ENCODE assay signal across 20 cellular contexts in genomic region chr17:80002690-80003490, GRCh38. TPM values are rescaled to one million over a fixed set of nuclear protein-coding genes. Genes with fewer than 3 reads are reported as not detected.
A peak's percentile ranks its signal among the peaks of the same experiment; 100 is the strongest.
DNase-seq lines count a peak whose midpoint lies in the region; ATAC-seq, FAIRE-seq and TF ChIP-seq lines count a peak whose summit lies in the region.
"Had no signal": no experiment of that assay in that cellular context is flagged by ENCODE, and none has a peak within 500 bp of the region (broad histone marks: within the 10 kb centered on the region; RNA-seq: fewer than 3 reads in every experiment).

No MANE protein-coding gene starts in this region.

- TF ChIP-seq RAD21 in Ishikawa (IDR thresholded peaks at IDR 0.05; ENCODE audit: low read depth) (no peak), HepG2 (CRISPR knock-in tag; IDR thresholded peaks at IDR 0.05) (no peak)

- H3K4me2 ChIP-seq in HepG2 (ENCODE audit: low read depth, low read length) (no peak overlapping the region), OCI-LY7 (ENCODE audit: low read length) (no peak overlapping the region)

- intact Hi-C loops in HepG2 (cut with micrococcal nuclease; ENCODE audit: unreplicated experiment), result no loop called here
- intact Hi-C loops in stomach (cut with DNase I; ENCODE audit: low total_unique reads), result no loop called here
- intact Hi-C loops in OCI-LY7 (cut with micrococcal nuclease; ENCODE audit: unreplicated experiment), result no loop called here

- H4K20me1 ChIP-seq in HepG2 (ENCODE audit: insufficient read depth, low read length), result no peaks in the 10 kb centered on the region
- H4K20me1 ChIP-seq in OCI-LY7 (ENCODE audit: insufficient read depth, low read length), result no peaks in the 10 kb centered on the region

- TF ChIP-seq POLR2A in HepG2 (IDR thresholded peaks at IDR 0.05; ENCODE audit: insufficient read depth in 1 of 2, low read depth in 2 of 2, low read length in 2 of 2) (no peak), stomach (IDR thresholded peaks at IDR 0.05) (no peak)

- H3K4me1 ChIP-seq in HEK293 (ENCODE audit: control insufficient read depth, insufficient read depth, low read length), result no peaks in the 10 kb centered on the region
- H3K4me1 ChIP-seq in HepG2 (ENCODE audit: insufficient read depth, low read length), result peaks cover 41% of the 10 kb centered on the region
- H3K4me1 ChIP-seq in stomach, result peaks cover 8 to 30% (median 23%) of the 10 kb centered on the region in 4 donors
- no peaks in the 10 kb centered on the region for H3K4me1 ChIP-seq in OCI-LY7 (ENCODE audit: insufficient read depth, low read length, poor library complexity, severe bottlenecking)
- H3K4me1 ChIP-seq: SJCRH30 had no signal

- CTCF ChIA-PET in HEK293 (lab: Yijun Ruan, JAX) (interaction anchor here (5.1 kb wide), 1 partner anchor 8 kb away, joined by 41 read pairs; no protein-coding TSS in a partner anchor), HepG2 (lab: Yijun Ruan, JAX; ENCODE audit: low intra/inter-chr PET ratio, low total read pairs) (no interaction called here), OCI-LY7 (lab: Charles Lee; ENCODE audit: unreplicated experiment) (no interaction called here)

- no peaks in the 10 kb centered on the region for H3K9me2 ChIP-seq in OCI-LY7 (ENCODE audit: insufficient read depth, low read length)

- ATAC-seq in HepG2 (no peak), HG03520 (IDR thresholded peaks at IDR 0.05; ENCODE audit: unreplicated experiment) (no peak)
- ATAC-seq: K562 had no signal

- H3K4me3 ChIP-seq in HEK293 (ENCODE audit: low read depth, low read length) (no peak overlapping the region), HepG2 (replicated peaks in 1 of 3; ENCODE audit: insufficient read depth in 1 of 3, low read depth in 2 of 3, low read length in 3 of 3) (no peak overlapping the region), stomach (no peak overlapping the region), OCI-LY7 (ENCODE audit: low read depth, low read length, poor library complexity, severe bottlenecking) (no peak overlapping the region)
- H3K4me3 ChIP-seq: K562, SJCRH30 had no signal

- WGBS in HepG2 (ENCODE audit: low lambda C conversion rate), result 86% methylated on average over 29 of the region's 30 CpGs
- WGBS in stomach, 5 donors, result 60 to 87% (median 74%) methylated on average over 29 to 30 of the region's 30 CpGs

- POLR2A ChIA-PET in HEK293 (lab: Yijun Ruan, JAX) (no interaction called here), HepG2 (lab: Yijun Ruan, JAX) (interaction anchor here (1.0 to 8.5 kb wide), 3 partner anchors 9 to 164 kb away, joined by 3 to 111 read pairs (median 3); partner anchors contain the start of genes CBX4 and GAA), OCI-LY7 (lab: Charles Lee) (no interaction called here)

- BruUV-seq in HepG2 (replicated peaks; lab: Mats Ljungman, UMichigan), result no TSS peak
- no TSS peak for BruUV-seq in OCI-LY7 (replicated peaks; lab: Mats Ljungman, UMichigan)

- H3K27ac ChIP-seq in HEK293 (ENCODE audit: extremely low read depth, low read depth, low read length) (no peak overlapping the region), HepG2 (ENCODE audit: extremely low read length, insufficient read depth, low read length) (peak overlapping the region; percentile 12), stomach (no peak overlapping the region), OCI-LY7 (ENCODE audit: low read depth, low read length, poor library complexity, severe bottlenecking) (no peak overlapping the region)
- H3K27ac ChIP-seq: SJCRH30 had no signal

- in situ Hi-C loops in HepG2 (cut with HindIII; ENCODE audit: extremely low pct_ligation_motif_present, low pct_unique_long_range_greater_than_20kb), result no loop called here

- H3K9me3 ChIP-seq in HEK293 (ENCODE audit: control insufficient read depth, insufficient read depth, low read depth, low read length) (no peaks in the 10 kb centered on the region), HepG2 (ENCODE audit: low read length) (no peaks in the 10 kb centered on the region), stomach (no peaks in the 10 kb centered on the region), OCI-LY7 (ENCODE audit: low read length) (no peaks in the 10 kb centered on the region)
- H3K9me3 ChIP-seq: SJCRH30 had no signal

- no peaks in the 10 kb centered on the region for H3K27me3 ChIP-seq in HepG2 (ENCODE audit: control insufficient read depth in 1 of 2, insufficient read depth in 2 of 2, low read length in 2 of 2)
- H3K27me3 ChIP-seq in stomach, result no peaks in the 10 kb centered on the region
- H3K27me3 ChIP-seq: SJCRH30 had no signal

- TF ChIP-seq CTCF in HEK293 (tag by site-specific recombination; IDR thresholded peaks at IDR 0.05) (no peak), HepG2 (CRISPR knock-in tag; IDR thresholded peaks at IDR 0.05) (0 out of 2 replicates have a peak, but pooled peaks have one; percentile 7), stomach (IDR thresholded peaks at IDR 0.05) (no peak), OCI-LY7 (conservative IDR thresholded peaks at IDR 0.05; ENCODE audit: low read length) (no peak)

- FAIRE-seq in HepG2 (lab: Jason Lieb, UNC), result no peak
- FAIRE-seq: K562 had no signal

- peak overlapping the region; percentile 14; the same call in 1 of the 2 replicates for H3K9ac ChIP-seq in HepG2 (ENCODE audit: insufficient read depth, low read depth, low read length)

- H2AFZ ChIP-seq in HepG2 (ENCODE audit: low read length) (no peak overlapping the region), OCI-LY7 (ENCODE audit: low read length) (no peak overlapping the region)

- DNase-seq in HepG2 (ENCODE audit: low spot score), result no peak
- DNase-seq in stomach, result peak; percentile 50
- no peak for DNase-seq in GM19238 (ENCODE audit: insufficient read length, low spot score)
- DNase-seq in OCI-LY7 (ENCODE audit: low spot score), result no peak
- DNase-seq: COR-L47; DMS53; MV-4-11; NCI-H1417; NCI-H2029; NCI-H2171; NCI-H446; NCI-H69; NK-92 treated with Interleukin-12 subunit alpha and Interleukin-12 subunit beta, amount 100 ng/mL, for 24 hours; OCI-M1; RPMI8226; SJCRH30 had no signal

- H3K79me2 ChIP-seq in HepG2 (ENCODE audit: insufficient read depth, low read length) (no peaks in the 10 kb centered on the region), OCI-LY7 (ENCODE audit: insufficient read depth, low read depth, low read length) (no peaks in the 10 kb centered on the region)

- H3K36me3 ChIP-seq in HEK293 (ENCODE audit: control insufficient read depth in 2 of 2, insufficient read depth in 1 of 2, low read length in 2 of 2), result peaks cover 0 to 5% of the 10 kb centered on the region in 2 experiments; a peak in 2 of 3 replicates
- no peaks in the 10 kb centered on the region; a peak in 1 of 5 replicates for H3K36me3 ChIP-seq in HepG2 (replicated peaks in 1 of 2; ENCODE audit: control insufficient read depth in 1 of 2, insufficient read depth in 2 of 2, low read length in 2 of 2)
- H3K36me3 ChIP-seq in stomach, result peaks cover 0 to 29% (median 21%) of the 10 kb centered on the region in 4 donors
- H3K36me3 ChIP-seq in OCI-LY7 (ENCODE audit: insufficient read depth, low read length), result no peaks in the 10 kb centered on the region

- TF ChIP-seq EP300 in Ishikawa (IDR thresholded peaks at IDR 0.05; ENCODE audit: borderline replicate concordance) (no peak), HepG2 (IDR thresholded peaks at IDR 0.05; ENCODE audit: low read depth in 2 of 2, low read length in 2 of 2) (peak in 1 of 2 experiments; percentile 14; a peak in 1 of 4 replicates), HepG2 (CRISPR knock-in tag; IDR thresholded peaks at IDR 0.05; ENCODE audit: borderline replicate concordance) (no peak), stomach (IDR thresholded peaks at IDR 0.05) (no peak)

RNA-seq across cellular contexts. Expression of gene TBC1D16, which starts 32.8 kb away (rescaled TPM):
- 24.7 and 24.9 TPM in 2 replicates for total RNA-seq in HepG2 (2016; rRNA removed; fragmentation: Illumina TruSeq; extraction: Trizol)
- total RNA-seq in HepG2 (2016; cell fraction: cytosol; rRNA removed; fragmentation: Illumina TruSeq; extraction: Trizol; ENCODE audit: low read depth), result 4.0 and 5.5 TPM in 2 replicates
- total RNA-seq in HepG2 (2016; cell fraction: insoluble cytoplasmic fraction; rRNA removed; fragmentation: Illumina TruSeq; extraction: Trizol), result 22.2 and 25.3 TPM in 2 replicates
- 15.6 and 15.7 TPM in 2 replicates for total RNA-seq in HepG2 (2016; cell fraction: membrane; rRNA removed; fragmentation: Illumina TruSeq; extraction: Trizol)
- 18.9 and 20.0 TPM in 2 replicates for total RNA-seq in HepG2 (2016; cell fraction: nucleus; rRNA removed; fragmentation: Illumina TruSeq; extraction: Trizol)
- polyA plus RNA-seq in HepG2 (2011; rRNA removed), result 14.9 and 18.6 TPM in 2 replicates
- 10.0 and 12.5 TPM in 2 replicates for polyA plus RNA-seq in HepG2 (2011; cell fraction: cytosol; rRNA removed)
- polyA plus RNA-seq in HepG2 (2011; cell fraction: nucleus; rRNA removed), result 35.5 and 43.5 TPM in 2 replicates
- polyA plus RNA-seq in HepG2 (2012), result 20.5 and 25.8 TPM in 2 replicates
- 3.1 and 3.8 TPM in 2 replicates for polyA plus RNA-seq in HepG2 (2016; cell fraction: cytosol; fragmentation: Illumina TruSeq; extraction: Trizol; ENCODE audit: low read depth)
- 10.7 and 16.1 TPM in 2 replicates for polyA plus RNA-seq in HepG2 (2016; cell fraction: insoluble cytoplasmic fraction; fragmentation: Illumina TruSeq; extraction: Trizol; ENCODE audit: low read depth)
- polyA plus RNA-seq in HepG2 (2016; cell fraction: membrane; fragmentation: Illumina TruSeq; extraction: Trizol; ENCODE audit: low read depth), result 8.3 and 8.6 TPM in 2 replicates
- polyA plus RNA-seq in HepG2 (2016; cell fraction: nucleus; fragmentation: Illumina TruSeq; extraction: Trizol; ENCODE audit: insufficient read depth, low read depth), result 19.8 and 20.3 TPM in 2 replicates
- 7.0 and 54.0 TPM in 2 replicates for polyA minus RNA-seq in HepG2 (2011; rRNA and poly(A)+ RNA removed; ENCODE audit: low replicate concordance)
- 16.7 and 20.3 TPM in 2 replicates for polyA minus RNA-seq in HepG2 (2011; cell fraction: cytosol; rRNA and poly(A)+ RNA removed)
- polyA minus RNA-seq in HepG2 (2011; cell fraction: nucleus; rRNA and poly(A)+ RNA removed), result 27.6 and 28.5 TPM in 2 replicates
- 10 to 100 TPM; 12.7 to 22.2 (median 21.0) TPM for total RNA-seq in stomach
- polyA plus RNA-seq in stomach, result 10 to 100 TPM in 1 of 3 donors, 1 to 10 TPM in 2; 3.0 to 17.1 (median 6.6) TPM
- 0.38 and 0.41 TPM in 2 replicates for total RNA-seq in OCI-LY7 (2014; rRNA removed; shearing (Covaris generic))
- 0.63 and 0.74 TPM in 2 replicates for total RNA-seq in OCI-LY7 (2022)

RNA-seq across cellular contexts. Expression of gene CCDC40, which starts 33.6 kb away (rescaled TPM):
- total RNA-seq in HepG2 (2016; rRNA removed; fragmentation: Illumina TruSeq; extraction: Trizol), result 3.8 and 5.5 TPM in 2 replicates
- total RNA-seq in HepG2 (2016; cell fraction: cytosol; rRNA removed; fragmentation: Illumina TruSeq; extraction: Trizol; ENCODE audit: low read depth), result 46.8 and 47.3 TPM in 2 replicates
- total RNA-seq in HepG2 (2016; cell fraction: insoluble cytoplasmic fraction; rRNA removed; fragmentation: Illumina TruSeq; extraction: Trizol), result 2.3 and 7.7 TPM in 2 replicates
- 11.8 and 13.0 TPM in 2 replicates for total RNA-seq in HepG2 (2016; cell fraction: membrane; rRNA removed; fragmentation: Illumina TruSeq; extraction: Trizol)
- 6.5 and 8.4 TPM in 2 replicates for total RNA-seq in HepG2 (2016; cell fraction: nucleus; rRNA removed; fragmentation: Illumina TruSeq; extraction: Trizol)
- 4.1 and 4.8 TPM in 2 replicates for polyA plus RNA-seq in HepG2 (2011; rRNA removed)
- polyA plus RNA-seq in HepG2 (2011; cell fraction: cytosol; rRNA removed), result 1.4 TPM in 2 replicates
- polyA plus RNA-seq in HepG2 (2011; cell fraction: nucleus; rRNA removed), result 17.6 and 21.2 TPM in 2 replicates
- polyA plus RNA-seq in HepG2 (2012), result 2.2 and 4.3 TPM in 2 replicates
- polyA plus RNA-seq in HepG2 (2016; cell fraction: cytosol; fragmentation: Illumina TruSeq; extraction: Trizol; ENCODE audit: low read depth), result 0.32 and 0.43 TPM in 2 replicates
- 2.2 and 2.4 TPM in 2 replicates for polyA plus RNA-seq in HepG2 (2016; cell fraction: insoluble cytoplasmic fraction; fragmentation: Illumina TruSeq; extraction: Trizol; ENCODE audit: low read depth)
- 0.74 and 0.84 TPM in 2 replicates for polyA plus RNA-seq in HepG2 (2016; cell fraction: membrane; fragmentation: Illumina TruSeq; extraction: Trizol; ENCODE audit: low read depth)
- 19.3 and 21.2 TPM in 2 replicates for polyA plus RNA-seq in HepG2 (2016; cell fraction: nucleus; fragmentation: Illumina TruSeq; extraction: Trizol; ENCODE audit: insufficient read depth, low read depth)
- 3.0 and 3.8 TPM in 2 replicates for polyA minus RNA-seq in HepG2 (2011; rRNA and poly(A)+ RNA removed; ENCODE audit: low replicate concordance)
- 1.8 and 4.1 TPM in 2 replicates for polyA minus RNA-seq in HepG2 (2011; cell fraction: cytosol; rRNA and poly(A)+ RNA removed)
- polyA minus RNA-seq in HepG2 (2011; cell fraction: nucleus; rRNA and poly(A)+ RNA removed), result 7.0 and 8.0 TPM in 2 replicates
- 10 to 100 TPM in 2 of 5 donors, 1 to 10 TPM in 3; 3.5 to 56.2 (median 5.8) TPM for total RNA-seq in stomach
- polyA plus RNA-seq in stomach, result 1 to 10 TPM in 2 of 3 donors, under 1 TPM in 1; 0.61 to 2.2 (median 1.6) TPM
- total RNA-seq in OCI-LY7 (2014; rRNA removed; shearing (Covaris generic)), result not detected in 2 replicates
- total RNA-seq in OCI-LY7 (2022), result not detected in 2 replicates

Comparison
In these comparisons a context has a peak if more than half of its experiments do, and no peak if none do; other contexts are left out.
1. Of the 63 proteins assayed by ChIP-seq in both HepG2 and HEK293: peak only in HepG2: CTCF, ZBTB7A and ZNF501; only in HEK293: none; in both: none; in neither: 60.